16 cellular contexts compared by ENCODE assay signal in genomic region chr9:135225619-135226228, GRCh38.
DNase-seq lines count a peak whose midpoint lies in the region; ATAC-seq, FAIRE-seq and TF ChIP-seq lines count a peak whose summit lies in the region.
"Had no signal": no experiment of that assay in that cellular context is flagged by ENCODE, and none has a peak within 500 bp of the region (broad histone marks: within the 10 kb centered on the region; RNA-seq: fewer than 3 reads in every experiment).

No MANE protein-coding gene starts in this region.

- CTCF ChIA-PET in WTC11 (lab: Charles Lee) = no interaction called here
- CTCF ChIA-PET in HepG2 (lab: Yijun Ruan, JAX; ENCODE audit: low intra/inter-chr PET ratio, low total read pairs) = no interaction called here
- CTCF ChIA-PET in CD4-positive, alpha-beta T cell (lab: Charles Lee) = no interaction called here

- H3K18ac ChIP-seq in H9 (ENCODE audit: insufficient read length, low read depth, low read length) = no peak overlapping the region

- no peaks in the 10 kb centered on the region for H3K9me3 ChIP-seq in H9 (ENCODE audit: control insufficient read depth, low read depth, low read length)
- H3K9me3 ChIP-seq in HepG2 (ENCODE audit: low read length) = no peaks in the 10 kb centered on the region
- no peaks in the 10 kb centered on the region for H3K9me3 ChIP-seq in sigmoid colon
- H3K9me3 ChIP-seq in CD4-positive, alpha-beta T cell (ENCODE audit: control insufficient read depth, low read length) = no peaks in the 10 kb centered on the region

- intact Hi-C loops in HepG2 (cut with micrococcal nuclease; ENCODE audit: unreplicated experiment) (no loop called here), sigmoid colon (cut with DNase I) (no loop called here)
- intact Hi-C loops in CD4-positive, alpha-beta T cell (cut with DNase I, micrococcal nuclease) = no loop called here

- no peak overlapping the region for H3K14ac ChIP-seq in H9 (ENCODE audit: insufficient read depth, low read length)

- no peaks in the 10 kb centered on the region for H3K36me3 Mint-ChIP-seq in H9 (ENCODE audit: insufficient read depth in 1 of 3, low read depth in 3 of 3)
- no peaks in the 10 kb centered on the region for H3K36me3 Mint-ChIP-seq in WTC11
- no peaks in the 10 kb centered on the region for H3K36me3 Mint-ChIP-seq in CD4-positive, alpha-beta T cell (ENCODE audit: low read depth)

- H3K4me3 ChIP-seq in HepG2 (replicated peaks in 1 of 3; ENCODE audit: insufficient read depth in 1 of 3, low read depth in 2 of 3, low read length in 3 of 3) (no peak overlapping the region), sigmoid colon (no peak overlapping the region)

- no peaks in the 10 kb centered on the region for H4K20me1 ChIP-seq in H9 (ENCODE audit: control insufficient read depth, insufficient read depth, insufficient read length)
- H4K20me1 ChIP-seq in HepG2 (ENCODE audit: insufficient read depth, low read length) = no peaks in the 10 kb centered on the region

- no peak overlapping the region for H3T11ph ChIP-seq in H9 (ENCODE audit: low read length)

- in situ Hi-C loops in HepG2 (cut with HindIII; ENCODE audit: extremely low pct_ligation_motif_present, low pct_unique_long_range_greater_than_20kb) = no loop called here
- in situ Hi-C loops in KBM-7 (cut with MboI; ENCODE audit: low pct_unique_long_range_greater_than_20kb, low sequenced_read_pairs) = no loop called here

- H2BK15ac ChIP-seq in H9 (ENCODE audit: low read depth, low read length) = no peak overlapping the region

- no peak overlapping the region for H3K4ac ChIP-seq in H9 (ENCODE audit: low read depth, low read length)

- no peak for DNase-seq in H9
- no peak for DNase-seq in WTC11 (ENCODE audit: low spot score)
- DNase-seq in HepG2 (ENCODE audit: low spot score) = no peak
- peak; percentile 17 for DNase-seq in sigmoid colon
- no peak for DNase-seq in NCI-H524 (lab: John Stamatoyannopoulos, UW)
- no peak for DNase-seq in KBM-7
- no peak for DNase-seq in CD4-positive, alpha-beta T cell
- DNase-seq: HFFc6, IMR-90, MM.1S, NCI-H146, NCI-H2029 treated with DMSO at 0.1 percent for 48 hours, NCI-H446 had no signal

- H4K8ac ChIP-seq in H9 (replicated peaks; ENCODE audit: insufficient read length, low read depth, low read length) = peak overlapping the region; percentile 1

- no peaks in the 10 kb centered on the region for H3K23me2 ChIP-seq in H9 (ENCODE audit: insufficient read length, low read depth, low read length, poor library complexity, severe bottlenecking)

- H2BK120ac ChIP-seq in H9 (ENCODE audit: low read depth, low read length, poor library complexity, severe bottlenecking) = no peak overlapping the region

- H3K4me3 Mint-ChIP-seq in H9 (no peak overlapping the region), WTC11 (no peak overlapping the region)
- no peak overlapping the region for H3K4me3 Mint-ChIP-seq in CD4-positive, alpha-beta T cell
- H3K4me3 Mint-ChIP-seq: HFFc6 had no signal

- H3K27ac Mint-ChIP-seq in H9 (no peak overlapping the region), WTC11 (no peak overlapping the region)
- no peak overlapping the region for H3K27ac Mint-ChIP-seq in CD4-positive, alpha-beta T cell
- H3K27ac Mint-ChIP-seq: HFFc6 had no signal

- H2AFZ ChIP-seq in H9 (ENCODE audit: low read length) (no peak overlapping the region), HepG2 (ENCODE audit: low read length) (no peak overlapping the region)

- H3K36me3 ChIP-seq in HepG2 (replicated peaks in 1 of 2; ENCODE audit: control insufficient read depth in 1 of 2, insufficient read depth in 2 of 2, low read length in 2 of 2) (no peaks in the 10 kb centered on the region), sigmoid colon (no peaks in the 10 kb centered on the region)

- H3K9me3 Mint-ChIP-seq in H9 = no peaks in the 10 kb centered on the region
- no peaks in the 10 kb centered on the region for H3K9me3 Mint-ChIP-seq in WTC11
- no peaks in the 10 kb centered on the region for H3K9me3 Mint-ChIP-seq in CD4-positive, alpha-beta T cell

- no peaks in the 10 kb centered on the region for H3K27me3 ChIP-seq in H9 (ENCODE audit: insufficient read depth, low read length)
- H3K27me3 ChIP-seq in HepG2 (ENCODE audit: control insufficient read depth in 1 of 2, insufficient read depth in 2 of 2, low read length in 2 of 2) = peaks cover 7 to 25% of the 10 kb centered on the region in 2 experiments; a peak in 3 of 5 replicates
- peaks cover under 1 to 69% (median 31%) of the 10 kb centered on the region in 3 donors for H3K27me3 ChIP-seq in sigmoid colon
- no peaks in the 10 kb centered on the region for H3K27me3 ChIP-seq in CD4-positive, alpha-beta T cell (ENCODE audit: control insufficient read depth, insufficient read depth, low read length)

- no peak for TF ChIP-seq POLR2A in HepG2 (IDR thresholded peaks at IDR 0.05; ENCODE audit: insufficient read depth in 1 of 2, low read depth in 2 of 2, low read length in 2 of 2)
- TF ChIP-seq POLR2A in sigmoid colon (IDR thresholded peaks at IDR 0.05) = no peak

- H3K4me1 Mint-ChIP-seq in H9 (peaks cover 23 to 25% of the 10 kb centered on the region in 2 experiments), WTC11 (peaks cover 28% of the 10 kb centered on the region)
- H3K4me1 Mint-ChIP-seq in CD4-positive, alpha-beta T cell (ENCODE audit: low read depth) = no peaks in the 10 kb centered on the region

- H4K5ac ChIP-seq in H9 (ENCODE audit: insufficient read length, low read depth, low read length) = peak overlapping the region; percentile 4

- no peak overlapping the region for H2BK12ac ChIP-seq in H9 (ENCODE audit: insufficient read length, low read depth, low read length)

- H3K27ac ChIP-seq in H9 (ENCODE audit: insufficient read length, low read depth, low read length) (no peak overlapping the region), HepG2 (ENCODE audit: extremely low read length, insufficient read depth, low read length) (no peak overlapping the region), sigmoid colon (no peak overlapping the region)
- no peak overlapping the region for H3K27ac ChIP-seq in CD4-positive, alpha-beta T cell (ENCODE audit: low read depth, low read length)
- H3K27ac ChIP-seq: C4-2B had no signal

- H3K79me1 ChIP-seq in H9 (ENCODE audit: insufficient read depth, low read depth, low read length, poor library complexity, severe bottlenecking) = no peaks in the 10 kb centered on the region

- H2BK20ac ChIP-seq in H9 (ENCODE audit: low read depth, low read length, poor library complexity, severe bottlenecking) = no peak overlapping the region

- TF ChIP-seq EP300 in HepG2 (IDR thresholded peaks at IDR 0.05; ENCODE audit: low read depth in 2 of 2, low read length in 2 of 2) (no peak), HepG2 (CRISPR knock-in tag; IDR thresholded peaks at IDR 0.05; ENCODE audit: borderline replicate concordance) (no peak), sigmoid colon (IDR thresholded peaks at IDR 0.05) (no peak)

- H3K4me1 ChIP-seq in H9 (ENCODE audit: insufficient read depth, low read length) (no peaks in the 10 kb centered on the region), HepG2 (ENCODE audit: insufficient read depth, low read length) (no peaks in the 10 kb centered on the region), sigmoid colon (no peaks in the 10 kb centered on the region)

- no peak for FAIRE-seq in HepG2 (lab: Jason Lieb, UNC)

- no peak overlapping the region for H4K91ac ChIP-seq in H9 (ENCODE audit: insufficient read length, low read depth, low read length)

- H3K4me2 ChIP-seq in H9 (ENCODE audit: insufficient read depth, insufficient read length, low read length) (no peak overlapping the region), HepG2 (ENCODE audit: low read depth, low read length) (no peak overlapping the region)

- H3K9ac ChIP-seq in H9 (ENCODE audit: extremely low read depth, insufficient read length, low read length) (no peak overlapping the region), HepG2 (ENCODE audit: insufficient read depth, low read depth, low read length) (no peak overlapping the region)

- no TSS peak for BruUV-seq in HepG2 (replicated peaks; lab: Mats Ljungman, UMichigan)

- H3K56ac ChIP-seq in H9 (ENCODE audit: insufficient read length, low read depth, low read length) = no peak overlapping the region

- no peaks in the 10 kb centered on the region for H3K79me2 ChIP-seq in H9 (ENCODE audit: insufficient read depth, low read length)
- H3K79me2 ChIP-seq in HepG2 (ENCODE audit: insufficient read depth, low read length) = no peaks in the 10 kb centered on the region

- no peak overlapping the region for H2BK5ac ChIP-seq in H9 (ENCODE audit: insufficient read length, low read length)

- TF ChIP-seq RAD21 in HepG2 (CRISPR knock-in tag; IDR thresholded peaks at IDR 0.05) = no peak

- H3K27me3 Mint-ChIP-seq in H9 (ENCODE audit: low read depth) (peaks cover 3% of the 10 kb centered on the region), WTC11 (ENCODE audit: low read depth) (no peaks in the 10 kb centered on the region)
- peaks cover 4% of the 10 kb centered on the region for H3K27me3 Mint-ChIP-seq in CD4-positive, alpha-beta T cell

- POLR2A ChIA-PET in WTC11 (lab: Charles Lee) = no interaction called here
- POLR2A ChIA-PET in HepG2 (lab: Yijun Ruan, JAX) = no interaction called here
- POLR2A ChIA-PET in CD4-positive, alpha-beta T cell (lab: Charles Lee) = no interaction called here

- no peak overlapping the region for H2AK5ac ChIP-seq in H9 (ENCODE audit: insufficient read length, low read length)

- no peak for ATAC-seq in WTC11
- ATAC-seq in HepG2 = no peak
- no peak for ATAC-seq in CD4-positive, alpha-beta T cell (ENCODE audit: poor library complexity)
- ATAC-seq: Panc1, SK-N-SH treated with all-trans-retinoic acid at 6 μM for 48 hours had no signal

- TF ChIP-seq CTCF in H9 (conservative IDR thresholded peaks at IDR 0.05) (no peak), WTC11 (IDR thresholded peaks at IDR 0.05) (no peak), HepG2 (CRISPR knock-in tag; IDR thresholded peaks at IDR 0.05) (no peak), sigmoid colon (IDR thresholded peaks at IDR 0.05) (no peak)
- no peak for TF ChIP-seq CTCF in CD4-positive, alpha-beta T cell (IDR thresholded peaks at IDR 0.05)

- no peak overlapping the region for H3K23ac ChIP-seq in H9 (ENCODE audit: insufficient read length, low read depth, low read length)

- WGBS in H9 (ENCODE audit: extremely low coverage, insufficient read length, low lambda C conversion rate) = no CpG with 5 or more reads among the region's 11 CpGs
- 59% methylated on average over 11 of the region's 11 CpGs for WGBS in HepG2 (ENCODE audit: low lambda C conversion rate)
- WGBS in sigmoid colon, 2 donors = 94 to 95% methylated on average over 11 of the region's 11 CpGs

TF ChIP-seq in HepG2, 621 proteins besides CTCF, POLR2A, EP300 and RAD21 (continues in another document):
- TF ChIP-seq, protein P1, sequence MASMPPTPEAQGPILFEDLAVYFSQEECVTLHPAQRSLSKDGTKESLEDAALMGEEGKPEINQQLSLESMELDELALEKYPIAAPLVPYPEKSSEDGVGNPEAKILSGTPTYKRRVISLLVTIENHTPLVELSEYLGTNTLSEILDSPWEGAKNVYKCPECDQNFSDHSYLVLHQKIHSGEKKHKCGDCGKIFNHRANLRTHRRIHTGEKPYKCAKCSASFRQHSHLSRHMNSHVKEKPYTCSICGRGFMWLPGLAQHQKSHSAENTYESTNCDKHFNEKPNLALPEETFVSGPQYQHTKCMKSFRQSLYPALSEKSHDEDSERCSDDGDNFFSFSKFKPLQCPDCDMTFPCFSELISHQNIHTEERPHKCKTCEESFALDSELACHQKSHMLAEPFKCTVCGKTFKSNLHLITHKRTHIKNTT (CRISPR knock-in tag; IDR thresholded peaks at IDR 0.05) = no peak
